Comparison of ENCODE assay signal across 32 cellular contexts in the genomic region with DNA sequence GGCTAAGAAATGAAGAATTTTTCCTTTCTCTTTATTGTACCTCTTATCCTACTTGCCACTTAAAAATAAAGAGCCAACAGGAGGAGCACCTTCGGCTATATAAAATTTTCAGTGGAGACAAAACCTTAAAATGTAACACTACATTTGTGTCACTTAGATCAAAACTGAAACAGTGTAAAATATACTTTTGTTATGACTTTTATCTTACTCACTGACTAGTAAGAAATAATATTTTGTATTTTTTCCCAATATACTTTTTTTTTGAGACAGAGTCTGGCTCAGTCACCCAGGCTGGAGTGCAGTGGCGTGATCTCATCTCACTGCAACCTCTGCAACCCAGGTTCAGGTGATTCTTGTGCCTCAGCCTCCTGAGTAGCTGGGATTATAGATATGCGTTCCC. TPM values are rescaled to one million over a fixed set of nuclear protein-coding genes. Genes with fewer than 3 reads are reported as not detected.
"Had no signal": no experiment of that assay in that cellular context is flagged by ENCODE, and none has a peak within 500 bp of the region (broad histone marks: within the 10 kb centered on the region; RNA-seq: fewer than 3 reads in every experiment).

No MANE protein-coding gene starts in this region.

- H3K27me3 Mint-ChIP-seq: activated naive CD4-positive, alpha-beta T cell treated with anti-CD3 and anti-CD28 coated beads, Interleukin-2, amount 50 U/mL, for 24 hours; naive thymus-derived CD4-positive, alpha-beta T cell had no signal

- H3K4me2 ChIP-seq: neural progenitor cell had no signal

- H2AFZ ChIP-seq: neural progenitor cell, parathyroid adenoma had no signal

- H3K9me3 Mint-ChIP-seq: activated naive CD4-positive, alpha-beta T cell treated with anti-CD3 and anti-CD28 coated beads, Interleukin-2, amount 50 U/mL, for 24 hours; activated T-helper 2 cell treated with anti-CD3 and anti-CD28 coated beads, Interferon-gamma antibody, Interleukin-2, Interleukin-4, amounts not matched to agents 10 μg/mL and 5 μg/mL and 100 μg/mL, durations not matched to agents 14 hours and 24 hours and 36 hours; immature natural killer cell; naive thymus-derived CD4-positive, alpha-beta T cell; neural progenitor cell; WTC11 had no signal

- H3K9ac ChIP-seq: neural progenitor cell, parathyroid adenoma had no signal

- H3K4me1 ChIP-seq: esophagus muscularis mucosa, foreskin keratinocyte, heart left ventricle, neural progenitor cell, parathyroid adenoma, psoas muscle, sigmoid colon, SJCRH30, uterus had no signal

- H3K27me3 ChIP-seq: esophagus muscularis mucosa, foreskin keratinocyte, heart left ventricle, neural progenitor cell, sigmoid colon, SJCRH30, uterus had no signal

- DNase-seq: activated CD4-positive, alpha-beta T cell treated with anti-CD3 and anti-CD28 coated beads, Interleukin-2, amount 50 U/mL, for 1 hour; anterior cingulate cortex; dermis blood vessel endothelial cell; effector CD4-positive, alpha-beta T cell; foreskin keratinocyte; heart left ventricle; hypothalamus; immature natural killer cell; kidney; left colon; midbrain; naive thymus-derived CD4-positive, alpha-beta T cell; occipital lobe; psoas muscle; sigmoid colon; SJCRH30; small intestine; stimulated activated naive CD4-positive, alpha-beta T cell treated with Interleukin-2 at 50 U/mL for 16 hours; T-helper 2 cell; trophoblast cell; uterus had no signal

- H3K4me1 Mint-ChIP-seq: neural progenitor cell, WTC11 had no signal

- H3K27ac ChIP-seq: esophagus muscularis mucosa, foreskin keratinocyte, heart left ventricle, neural progenitor cell, parathyroid adenoma, psoas muscle, sigmoid colon, SJCRH30, thoracic aorta, uterus had no signal

- H3K4me3 ChIP-seq: esophagus muscularis mucosa, heart left ventricle, neural progenitor cell, psoas muscle, sigmoid colon, SJCRH30, thoracic aorta, uterus had no signal

- H3K36me3 ChIP-seq: neural progenitor cell, uterus had no signal

- ATAC-seq: foreskin keratinocyte; heart left ventricle; left colon; naive thymus-derived CD4-positive, alpha-beta T cell; psoas muscle; SK-N-SH treated with all-trans-retinoic acid at 6 μM for 48 hours; WTC11 had no signal

- H3K9me3 ChIP-seq: esophagus muscularis mucosa, heart left ventricle, psoas muscle, sigmoid colon, SJCRH30, thoracic aorta, uterus had no signal

- H3K4me3 Mint-ChIP-seq: activated naive CD4-positive, alpha-beta T cell treated with anti-CD3 and anti-CD28 coated beads, Interleukin-2, amount 50 U/mL, for 24 hours; immature natural killer cell; naive thymus-derived CD4-positive, alpha-beta T cell; neural progenitor cell; WTC11 had no signal

- FAIRE-seq: bronchial epithelial cell, colon, kidney, small intestine had no signal

- H3K27ac Mint-ChIP-seq: activated naive CD4-positive, alpha-beta T cell treated with anti-CD3 and anti-CD28 coated beads, Interleukin-2, amount 50 U/mL, for 24 hours; activated T-helper 2 cell treated with anti-CD3 and anti-CD28 coated beads, Interferon-gamma antibody, Interleukin-2, Interleukin-4, amounts not matched to agents 10 μg/mL and 5 μg/mL and 100 μg/mL, durations not matched to agents 14 hours and 24 hours and 36 hours; neural progenitor cell; WTC11 had no signal

RNA-seq across cellular contexts. Expression of gene KCNJ13, which starts 28.3 kb away (rescaled TPM):
- total RNA-seq: activated T-helper 2 cell treated with anti-CD3 and anti-CD28 coated beads, Interferon-gamma antibody, Interleukin-2, Interleukin-4, amounts not matched to agents 10 μg/mL and 5 μg/mL and 100 μg/mL, durations not matched to agents 14 hours and 24 hours and 36 hours; bronchial epithelial cell; dermis blood vessel endothelial cell; esophagus muscularis mucosa; foreskin keratinocyte; heart left ventricle; kidney; left colon; naive thymus-derived CD4-positive, alpha-beta T cell; psoas muscle; sigmoid colon; SJCRH30; subcutaneous adipose tissue; thoracic aorta; uterus; WTC11 had no signal
- polyA plus RNA-seq: foreskin keratinocyte, heart left ventricle had no signal
